In genomic region chr9:127716412-127716811, GRCh38 we compare ENCODE assay signal across 1 cellular context.
TF ChIP-seq lines count a peak whose summit lies in the region.

No MANE protein-coding gene starts in this region.

TF ChIP-seq in HepG2, 621 proteins besides CTCF, POLR2A, EP300 and RAD21 (continued from another document):
- TF ChIP-seq, protein P1, sequence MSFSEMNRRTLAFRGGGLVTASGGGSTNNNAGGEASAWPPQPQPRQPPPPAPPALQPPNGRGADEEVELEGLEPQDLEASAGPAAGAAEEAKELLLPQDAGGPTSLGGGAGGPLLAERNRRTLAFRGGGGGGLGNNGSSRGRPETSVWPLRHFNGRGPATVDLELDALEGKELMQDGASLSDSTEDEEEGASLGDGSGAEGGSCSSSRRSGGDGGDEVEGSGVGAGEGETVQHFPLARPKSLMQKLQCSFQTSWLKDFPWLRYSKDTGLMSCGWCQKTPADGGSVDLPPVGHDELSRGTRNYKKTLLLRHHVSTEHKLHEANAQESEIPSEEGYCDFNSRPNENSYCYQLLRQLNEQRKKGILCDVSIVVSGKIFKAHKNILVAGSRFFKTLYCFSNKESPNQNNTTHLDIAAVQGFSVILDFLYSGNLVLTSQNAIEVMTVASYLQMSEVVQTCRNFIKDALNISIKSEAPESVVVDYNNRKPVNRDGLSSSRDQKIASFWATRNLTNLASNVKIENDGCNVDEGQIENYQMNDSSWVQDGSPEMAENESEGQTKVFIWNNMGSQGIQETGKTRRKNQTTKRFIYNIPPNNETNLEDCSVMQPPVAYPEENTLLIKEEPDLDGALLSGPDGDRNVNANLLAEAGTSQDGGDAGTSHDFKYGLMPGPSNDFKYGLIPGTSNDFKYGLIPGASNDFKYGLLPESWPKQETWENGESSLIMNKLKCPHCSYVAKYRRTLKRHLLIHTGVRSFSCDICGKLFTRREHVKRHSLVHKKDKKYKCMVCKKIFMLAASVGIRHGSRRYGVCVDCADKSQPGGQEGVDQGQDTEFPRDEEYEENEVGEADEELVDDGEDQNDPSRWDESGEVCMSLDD (CRISPR knock-in tag; IDR thresholded peaks at IDR 0.05; ENCODE audit: borderline replicate concordance), result 0 out of 2 replicates have a peak, but pooled peaks have one; percentile 29
- TF ChIP-seq HNF4G (IDR thresholded peaks at IDR 0.05; ENCODE audit: borderline replicate concordance, low read depth, low read length) (0 out of 2 replicates have a peak, but pooled peaks have one; percentile 31), HNF4G (CRISPR knock-in tag; IDR thresholded peaks at IDR 0.05; ENCODE audit: borderline replicate concordance, low read depth) (no peak), ZNF839 (CRISPR knock-in tag; IDR thresholded peaks at IDR 0.05; ENCODE audit: borderline replicate concordance) (no peak), ZNF512B (CRISPR knock-in tag; IDR thresholded peaks at IDR 0.05; ENCODE audit: borderline replicate concordance) (no peak), ZNF615 (CRISPR knock-in tag; IDR thresholded peaks at IDR 0.05; ENCODE audit: borderline replicate concordance) (no peak), ZNF616 (CRISPR knock-in tag; IDR thresholded peaks at IDR 0.05; ENCODE audit: low read depth) (0 out of 2 replicates have a peak, but pooled peaks have one; percentile 12), GABPA (IDR thresholded peaks at IDR 0.05; ENCODE audit: low read depth, low read length) (peak; percentile 28; the same call in 1 of the 2 replicates), GABPA (CRISPR knock-in tag; IDR thresholded peaks at IDR 0.05; ENCODE audit: low read depth) (peak; percentile 74; the same call in 1 of the 2 replicates)
- TF ChIP-seq, protein P2, sequence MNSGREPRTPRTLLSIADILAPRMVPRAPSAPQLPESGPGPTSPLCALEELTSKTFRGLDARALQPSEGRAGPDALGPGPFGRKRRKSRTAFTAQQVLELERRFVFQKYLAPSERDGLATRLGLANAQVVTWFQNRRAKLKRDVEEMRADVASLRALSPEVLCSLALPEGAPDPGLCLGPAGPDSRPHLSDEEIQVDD (CRISPR knock-in tag; IDR thresholded peaks at IDR 0.05; ENCODE audit: borderline replicate concordance), result no peak
TF ChIP-seq in HepG2: peak in this region for 22.
